In the genomic region with DNA sequence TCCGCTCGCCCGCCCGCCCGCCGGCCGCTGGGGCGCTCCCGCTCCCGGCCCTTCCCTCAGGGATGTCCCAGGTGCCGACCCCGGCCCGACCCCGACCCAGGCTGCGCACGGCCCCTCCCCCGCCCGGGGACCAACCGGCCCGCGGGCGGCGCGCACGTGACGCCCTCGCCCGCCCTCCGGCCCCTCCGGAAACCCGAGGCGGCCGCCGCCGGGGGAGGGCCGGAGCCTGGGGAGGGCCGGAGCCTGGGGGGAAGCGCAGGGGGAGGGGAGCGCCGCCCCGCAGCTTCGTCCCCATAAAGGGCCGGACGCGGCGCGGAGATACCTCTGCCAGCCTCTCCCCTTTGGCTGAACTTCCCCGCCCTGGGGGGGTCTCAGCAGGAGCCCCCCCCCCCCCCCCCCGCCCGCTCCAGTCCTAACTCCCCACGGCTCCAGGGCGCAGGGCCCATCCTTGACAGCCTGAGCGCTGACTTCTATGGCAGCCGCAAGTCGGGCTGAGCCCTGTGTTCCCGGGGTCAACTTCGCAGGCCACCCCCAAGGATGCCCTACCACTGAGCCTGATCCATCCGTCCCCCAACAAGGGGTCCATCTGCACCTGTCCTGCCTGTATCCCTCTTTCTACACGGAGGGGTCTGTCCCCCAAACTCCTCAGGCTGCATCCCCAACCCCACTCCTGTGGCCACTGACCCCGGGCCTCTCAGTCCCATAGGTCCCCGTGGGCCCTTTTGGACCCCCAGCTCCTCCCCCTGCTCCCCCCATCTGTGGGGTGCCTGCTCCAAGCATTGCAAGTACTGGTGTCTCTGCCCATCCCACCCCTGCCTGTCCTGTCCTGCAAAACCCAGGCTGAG, we compare ENCODE assay signal across 8 cellular contexts. TPM values are rescaled to one million over a fixed set of nuclear protein-coding genes. Genes with fewer than 3 reads are reported as not detected.
DNase-seq lines count a peak whose midpoint lies in the region; ATAC-seq and TF ChIP-seq lines count a peak whose summit lies in the region.

Gene MAPK12 (minus strand): TSS at position 69 of the 845 bp plus-strand sequence. CDS start 174 bp downstream, outside the sequence.

- peak within 1 kb of the TSS; percentile 72 for H3K9ac ChIP-seq in SU-DHL-6 (ENCODE audit: low read length)

- H3K27ac ChIP-seq in GM23338 (ENCODE audit: low read depth) (no peak within 1 kb of the TSS), SU-DHL-6 (ENCODE audit: low read depth, low read length) (peak within 1 kb of the TSS; percentile 1)

- H3K9me3 ChIP-seq in SU-DHL-6 (ENCODE audit: insufficient read depth, low read length), result no peaks in the 10 kb centered on the region

- H3K79me2 ChIP-seq in GM23338 (replicated peaks; ENCODE audit: insufficient read depth) (no peaks in the 10 kb centered on the region), SU-DHL-6 (ENCODE audit: insufficient read depth, low read length) (no peaks in the 10 kb centered on the region)

- H4K20me1 ChIP-seq in GM23338 (replicated peaks; ENCODE audit: insufficient read depth), result no peaks in the 10 kb centered on the region
- H4K20me1 ChIP-seq in SU-DHL-6 (ENCODE audit: low read depth, low read length), result no peaks in the 10 kb centered on the region

- peak; percentile 48 for ATAC-seq in GM23338
- ATAC-seq in GM21576 (IDR thresholded peaks at IDR 0.05; ENCODE audit: unreplicated experiment), result no peak
- ATAC-seq in GM18873 (IDR thresholded peaks at IDR 0.05; ENCODE audit: low FRiP score, unreplicated experiment), result no peak

- peak within 1 kb of the TSS; percentile 68 for H3K4me3 Mint-ChIP-seq in GM23338

- peak; percentile 88 for DNase-seq in D341Med (ENCODE audit: low spot score)
- DNase-seq in GM23338 (ENCODE audit: low spot score), result peak; percentile 79
- peak; percentile 9 for DNase-seq in fibroblast of mammary gland (ENCODE audit: low read depth)
- no peak for DNase-seq in occipital lobe (lab: John Stamatoyannopoulos, UW)
- DNase-seq in DMS153 treated with DMSO at 0.1 percent for 48 hours (lab: John Stamatoyannopoulos, UW; ENCODE audit: unreplicated experiment), result no peak

- H3K36me3 ChIP-seq in GM23338 (ENCODE audit: insufficient read depth), result no peaks in the 10 kb centered on the region
- H3K36me3 ChIP-seq in SU-DHL-6 (ENCODE audit: low read length), result no peaks in the 10 kb centered on the region

- H3K4me1 ChIP-seq in GM23338 (ENCODE audit: insufficient read depth), result peaks cover 7% of the 10 kb centered on the region

- peaks cover 32% of the 10 kb centered on the region for H3K27me3 Mint-ChIP-seq in GM23338 (ENCODE audit: insufficient read depth, low read depth, poor library complexity)

- H3K4me3 ChIP-seq in GM23338 (peak within 1 kb of the TSS; percentile 64), SU-DHL-6 (ENCODE audit: insufficient read depth, low read length, poor library complexity, severe bottlenecking) (peak within 1 kb of the TSS; percentile 64), fibroblast of mammary gland (ENCODE audit: control insufficient read depth, low read depth, low read length) (peak within 1 kb of the TSS; percentile 62)

- TF ChIP-seq CTCF in GM23338 (conservative IDR thresholded peaks at IDR 0.05; ENCODE audit: low read depth in 2 of 2) (no peak), SU-DHL-6 (IDR thresholded peaks at IDR 0.05; ENCODE audit: insufficient read depth, low read length, poor library complexity, severe bottlenecking) (no peak), fibroblast of mammary gland (conservative IDR thresholded peaks at IDR 0.05; ENCODE audit: control insufficient read depth, insufficient read depth, low read depth, low read length) (no peak)

- H3K27me3 ChIP-seq in GM23338 (ENCODE audit: insufficient read depth) (peaks cover 32% of the 10 kb centered on the region), SU-DHL-6 (ENCODE audit: low read length) (no peaks in the 10 kb centered on the region)

- no peaks in the 10 kb centered on the region for H3K9me3 Mint-ChIP-seq in GM23338

- H3K9me2 ChIP-seq in GM23338 (ENCODE audit: insufficient read depth) (no peaks in the 10 kb centered on the region), SU-DHL-6 (replicated peaks; ENCODE audit: insufficient read depth, low read length) (no peaks in the 10 kb centered on the region)

- peaks cover 6% of the 10 kb centered on the region; the same call in 2 of the 3 replicates for H3K4me1 Mint-ChIP-seq in GM23338

- H2AFZ ChIP-seq in GM23338, result 0 out of 2 replicates have a peak within 1 kb of the TSS, but pooled peaks have one; percentile 72
- H2AFZ ChIP-seq in SU-DHL-6 (ENCODE audit: low read depth, low read length, severe bottlenecking), result peak within 1 kb of the TSS; percentile 20

- H3F3A ChIP-seq in GM23338 (replicated peaks; ENCODE audit: low read depth) (no peaks in the 10 kb centered on the region), SU-DHL-6 (ENCODE audit: insufficient read depth) (no peaks in the 10 kb centered on the region)

- H3K4me2 ChIP-seq in GM23338, result peak within 1 kb of the TSS; percentile 82
- peak within 1 kb of the TSS; percentile 56 for H3K4me2 ChIP-seq in SU-DHL-6 (ENCODE audit: low read depth, low read length, poor library complexity, severe bottlenecking)

- no peak within 1 kb of the TSS for H3K27ac Mint-ChIP-seq in GM23338

- no peaks in the 10 kb centered on the region for H3K36me3 Mint-ChIP-seq in GM23338 (ENCODE audit: low read depth)

TF ChIP-seq in GM23338, 12 proteins besides CTCF, POLR2A, EP300 and RAD21 (continues in another document):
- TF ChIP-seq ZNF114 (CRISPR knock-in tag; IDR thresholded peaks at IDR 0.05) (no peak), STAT1 (IDR thresholded peaks at IDR 0.05; ENCODE audit: unreplicated experiment) (no peak), POLR2AphosphoS5 (IDR thresholded peaks at IDR 0.05; ENCODE audit: low read depth) (no peak), CREB1 (CRISPR knock-in tag; IDR thresholded peaks at IDR 0.05; ENCODE audit: low read depth) (no peak), EZH2 (IDR thresholded peaks at IDR 0.05; ENCODE audit: low read depth, unreplicated experiment) (no peak), NANOG (IDR thresholded peaks at IDR 0.05; ENCODE audit: borderline replicate concordance) (no peak), ZNF331 (CRISPR knock-in tag; IDR thresholded peaks at IDR 0.05; ENCODE audit: low read depth) (no peak), ETS1 (IDR thresholded peaks at IDR 0.05) (no peak)

RNA-seq across cellular contexts. Expression of gene MAPK12, which starts in this region (rescaled TPM):
- 20.4 and 26.1 TPM in 2 replicates for total RNA-seq in GM23338 (2014; rRNA removed; shearing (Covaris generic))
- 10.4 and 15.8 TPM in 2 replicates for polyA plus RNA-seq in GM23338 (2016; fragmentation: Nextera tagmentation; extraction: Ambion mirVana)
- total RNA-seq in occipital lobe, result 11.4 TPM

Comparison
In these comparisons a context has a peak if more than half of its experiments do, and no peak if none do; other contexts are left out.
1. DNase-seq: peak in D341Med (single experiment), GM23338 (single experiment) and fibroblast of mammary gland (single experiment); none in occipital lobe (single experiment) and DMS153 treated with DMSO at 0.1 percent for 48 hours (single experiment).
2. Peak in every context shown above with its lines, with median percentiles within 50 percentile points of each other: H3K4me3 ChIP-seq.